17 cellular contexts compared by ENCODE assay signal in genomic region chr6:107153061-107153460, GRCh38. TPM values are rescaled to one million over a fixed set of nuclear protein-coding genes. Genes with fewer than 3 reads are reported as not detected.
DNase-seq lines count a peak whose midpoint lies in the region; ATAC-seq and TF ChIP-seq lines count a peak whose summit lies in the region.
"Had no signal": no experiment of that assay in that cellular context is flagged by ENCODE, and none has a peak within 500 bp of the region (broad histone marks: within the 10 kb centered on the region; RNA-seq: fewer than 3 reads in every experiment).

No MANE protein-coding gene starts in this region.

- peak; percentile 2 for TF ChIP-seq CTCF in mucosa of descending colon (IDR thresholded peaks at IDR 0.05)
- no peak for TF ChIP-seq CTCF in adrenal gland (IDR thresholded peaks at IDR 0.05)

- intact Hi-C loops in mucosa of descending colon (cut with DNase I, micrococcal nuclease) (no loop called here), adrenal gland (cut with DNase I) (no loop called here)

- peak; percentile 86 for ATAC-seq in mucosa of descending colon
- ATAC-seq in esophagus mucosa: no peak
- ATAC-seq: heart left ventricle; naive thymus-derived CD4-positive, alpha-beta T cell had no signal

- H3K4me3 ChIP-seq in mucosa of descending colon (no peak overlapping the region), adrenal gland (no peak overlapping the region)
- H3K4me3 ChIP-seq: GM23248, heart left ventricle, left ventricle myocardium inferior, sigmoid colon had no signal

- WGBS in adrenal gland, 4 donors: 89 to 93% (median 91%) methylated on average over 4 of the region's 4 CpGs

- H3K9me3 ChIP-seq in mucosa of descending colon: no peaks in the 10 kb centered on the region
- no peaks in the 10 kb centered on the region for H3K9me3 ChIP-seq in adrenal gland (replicated peaks in 1 of 3)
- H3K9me3 ChIP-seq: heart left ventricle, left ventricle myocardium inferior, sigmoid colon, SK-N-SH had no signal

- H3K36me3 ChIP-seq in mucosa of descending colon (ENCODE audit: low read depth) (no peaks in the 10 kb centered on the region), adrenal gland (replicated peaks in 1 of 2) (no peaks in the 10 kb centered on the region)
- H3K36me3 ChIP-seq: heart left ventricle, left ventricle myocardium inferior, sigmoid colon had no signal

- no peak for TF ChIP-seq POLR2A in adrenal gland (IDR thresholded peaks at IDR 0.05)

- H3K4me1 ChIP-seq in mucosa of descending colon (ENCODE audit: low read depth) (peaks cover 21% of the 10 kb centered on the region), adrenal gland (replicated peaks in 1 of 2) (no peaks in the 10 kb centered on the region)
- H3K4me1 ChIP-seq: heart left ventricle, left ventricle myocardium inferior, sigmoid colon had no signal

- H3K27ac ChIP-seq in adrenal gland: no peak overlapping the region
- H3K27ac ChIP-seq: C4-2B, GM23248, heart left ventricle, left ventricle myocardium inferior, sigmoid colon had no signal

- peak; percentile 74 for DNase-seq in DMS153 treated with DMSO at 0.1 percent for 48 hours (lab: John Stamatoyannopoulos, UW; ENCODE audit: unreplicated experiment)
- DNase-seq in NCI-H1417 (lab: John Stamatoyannopoulos, UW): peak; percentile 27 to 73 (median 72)
- DNase-seq in SW480 (ENCODE audit: low spot score): peak; percentile 18
- DNase-seq in mucosa of descending colon: peak in 1 of 3 donors; percentile 21
- no peak for DNase-seq in islet precursor cell
- no peak for DNase-seq in adrenal gland
- DNase-seq in effector CD4-positive, alpha-beta T cell: no peak
- DNase-seq: activated gamma-delta T cell; caudate nucleus; GM23248; heart left ventricle; left ventricle myocardium inferior; naive thymus-derived CD4-positive, alpha-beta T cell; sigmoid colon; SK-N-SH had no signal

- H3K27me3 ChIP-seq in adrenal gland: no peaks in the 10 kb centered on the region
- H3K27me3 ChIP-seq: heart left ventricle, sigmoid colon had no signal

RNA-seq across cellular contexts. Expression of gene BEND3, which starts 37.7 kb away (rescaled TPM):
- total RNA-seq in mucosa of descending colon (1 to 10 TPM; 3.6 to 6.7 (median 5.3) TPM), adrenal gland (1 to 10 TPM; 1.2 to 3.5 (median 2.4) TPM), esophagus mucosa (3.0 TPM)
- polyA plus RNA-seq in adrenal gland: 1 to 10 TPM in 1 of 3 donors, under 1 TPM in 2; 0.64 to 1.5 (median 0.71) TPM

Comparison
In these comparisons a context has a peak if more than half of its experiments do, and no peak if none do; other contexts are left out.
1. DNase-seq: peak in DMS153 treated with DMSO at 0.1 percent for 48 hours (single experiment), NCI-H1417 (3 of 3) and SW480 (single experiment); none in islet precursor cell (single experiment), adrenal gland (0 of 7) and effector CD4-positive, alpha-beta T cell (single experiment).